ENCODE assay signal across 21 cellular contexts in genomic region chr15:25173241-25174028, GRCh38.
DNase-seq lines count a peak whose midpoint lies in the region; ATAC-seq and TF ChIP-seq lines count a peak whose summit lies in the region.
"Had no signal": no experiment of that assay in that cellular context is flagged by ENCODE, and none has a peak within 500 bp of the region (broad histone marks: within the 10 kb centered on the region; RNA-seq: fewer than 3 reads in every experiment).

No MANE protein-coding gene starts in this region.

- H3K27ac Mint-ChIP-seq in activated T-cell treated with anti-CD3 and anti-CD28 coated beads, Interleukin-2, amount 50 U/mL, for 24 hours = no peak overlapping the region
- no peak overlapping the region for H3K27ac Mint-ChIP-seq in activated B cell treated with CpG ODN at 0.5 μM for 24 hours
- H3K27ac Mint-ChIP-seq: naive B cell had no signal

- H3K9me3 Mint-ChIP-seq in activated T-cell treated with anti-CD3 and anti-CD28 coated beads, Interleukin-2, amount 50 U/mL, for 24 hours = peaks cover 30% of the 10 kb centered on the region
- H3K9me3 Mint-ChIP-seq in activated B cell treated with CpG ODN at 0.5 μM for 24 hours = peaks cover 18% of the 10 kb centered on the region

- POLR2A ChIA-PET in activated B cell treated with CpG ODN at 0.5 μM for 24 hours (lab: Charles Lee) = no interaction called here

- no peak for TF ChIP-seq CTCF in activated B cell treated with CpG ODN at 0.5 μM for 24 hours (IDR thresholded peaks at IDR 0.05)

- peaks cover 2% of the 10 kb centered on the region for H3K36me3 Mint-ChIP-seq in activated T-cell treated with anti-CD3 and anti-CD28 coated beads, Interleukin-2, amount 50 U/mL, for 24 hours (ENCODE audit: low read depth)
- no peaks in the 10 kb centered on the region for H3K36me3 Mint-ChIP-seq in activated B cell treated with CpG ODN at 0.5 μM for 24 hours (ENCODE audit: low read depth)

- H3K4me3 Mint-ChIP-seq in activated T-cell treated with anti-CD3 and anti-CD28 coated beads, Interleukin-2, amount 50 U/mL, for 24 hours = no peak overlapping the region
- H3K4me3 Mint-ChIP-seq in activated B cell treated with CpG ODN at 0.5 μM for 24 hours = no peak overlapping the region
- H3K4me3 Mint-ChIP-seq: central memory CD8-positive, alpha-beta T cell had no signal

- no peaks in the 10 kb centered on the region for H3K27me3 Mint-ChIP-seq in activated T-cell treated with anti-CD3 and anti-CD28 coated beads, Interleukin-2, amount 50 U/mL, for 24 hours
- no peaks in the 10 kb centered on the region for H3K27me3 Mint-ChIP-seq in activated B cell treated with CpG ODN at 0.5 μM for 24 hours
- H3K27me3 Mint-ChIP-seq: central memory CD8-positive, alpha-beta T cell; naive B cell had no signal

- CTCF ChIA-PET in activated B cell treated with CpG ODN at 0.5 μM for 24 hours (lab: Charles Lee) = no interaction called here

- intact Hi-C loops in activated B cell treated with CpG ODN at 0.5 μM for 24 hours (cut with micrococcal nuclease) (no loop called here), sciatic nerve (cut with DNase I) (loop anchor here (5.0 kb wide), 1 partner anchor 361 kb away; no protein-coding TSS in a partner anchor)

- no peaks in the 10 kb centered on the region for H3K4me1 Mint-ChIP-seq in activated T-cell treated with anti-CD3 and anti-CD28 coated beads, Interleukin-2, amount 50 U/mL, for 24 hours (ENCODE audit: low read depth)
- H3K4me1 Mint-ChIP-seq in activated B cell treated with CpG ODN at 0.5 μM for 24 hours = no peaks in the 10 kb centered on the region
- H3K4me1 Mint-ChIP-seq: central memory CD8-positive, alpha-beta T cell; naive B cell had no signal

- no peak for ATAC-seq in activated B cell treated with CpG ODN at 0.5 μM for 24 hours (ENCODE audit: low read depth)
- ATAC-seq in sciatic nerve = no peak
- ATAC-seq in HG03139 (IDR thresholded peaks at IDR 0.05; ENCODE audit: unreplicated experiment) = no peak
- ATAC-seq: A549 had no signal

- peak; percentile 0 for DNase-seq in activated T-cell treated with anti-CD3 and anti-CD28 coated beads, Interleukin-2, amount 50 U/mL, for 24 hours
- no peak for DNase-seq in activated T-cell treated with anti-CD3 and anti-CD28 coated beads for 4 hours
- peak; percentile 3 for DNase-seq in activated B cell treated with CpG ODN at 0.5 μM for 24 hours
- DNase-seq in iPS-NIHi11 (ENCODE audit: low spot score) = peak; percentile 2
- DNase-seq in sciatic nerve (ENCODE audit: low spot score) = peak; percentile 18
- DNase-seq in NCI-H2029 treated with DMSO at 0.1 percent for 48 hours (lab: John Stamatoyannopoulos, UW) = no peak
- no peak for DNase-seq in COLO829 (ENCODE audit: low spot score)
- DNase-seq: activated CD4-positive, alpha-beta T cell treated with anti-CD3 and anti-CD28 coated beads, Interleukin-2, amount 50 U/mL, for 4 hours; amygdala; effector CD4-positive, alpha-beta T cell; GM23248; naive B cell; NCI-H1417; NCI-H748 treated with DMSO at 0.1 percent for 48 hours; SIG-M5; small intestine; stimulated activated CD4-positive, alpha-beta T cell treated with anti-CD3 and anti-CD28 coated beads, Interleukin-4, amount 100 ng/mL, for 4 hours; substantia nigra had no signal

Comparison
In these comparisons a context has a peak if more than half of its experiments do, and no peak if none do; other contexts are left out.
1. DNase-seq: peak in activated T-cell treated with anti-CD3 and anti-CD28 coated beads, Interleukin-2, amount 50 U/mL, for 24 hours (single experiment), activated B cell treated with CpG ODN at 0.5 μM for 24 hours (single experiment), iPS-NIHi11 (single experiment) and sciatic nerve (single experiment); none in activated T-cell treated with anti-CD3 and anti-CD28 coated beads for 4 hours (single experiment), NCI-H2029 treated with DMSO at 0.1 percent for 48 hours (single experiment) and COLO829 (single experiment).